Comparison of ENCODE assay signal across 8 cellular contexts in the genomic region with DNA sequence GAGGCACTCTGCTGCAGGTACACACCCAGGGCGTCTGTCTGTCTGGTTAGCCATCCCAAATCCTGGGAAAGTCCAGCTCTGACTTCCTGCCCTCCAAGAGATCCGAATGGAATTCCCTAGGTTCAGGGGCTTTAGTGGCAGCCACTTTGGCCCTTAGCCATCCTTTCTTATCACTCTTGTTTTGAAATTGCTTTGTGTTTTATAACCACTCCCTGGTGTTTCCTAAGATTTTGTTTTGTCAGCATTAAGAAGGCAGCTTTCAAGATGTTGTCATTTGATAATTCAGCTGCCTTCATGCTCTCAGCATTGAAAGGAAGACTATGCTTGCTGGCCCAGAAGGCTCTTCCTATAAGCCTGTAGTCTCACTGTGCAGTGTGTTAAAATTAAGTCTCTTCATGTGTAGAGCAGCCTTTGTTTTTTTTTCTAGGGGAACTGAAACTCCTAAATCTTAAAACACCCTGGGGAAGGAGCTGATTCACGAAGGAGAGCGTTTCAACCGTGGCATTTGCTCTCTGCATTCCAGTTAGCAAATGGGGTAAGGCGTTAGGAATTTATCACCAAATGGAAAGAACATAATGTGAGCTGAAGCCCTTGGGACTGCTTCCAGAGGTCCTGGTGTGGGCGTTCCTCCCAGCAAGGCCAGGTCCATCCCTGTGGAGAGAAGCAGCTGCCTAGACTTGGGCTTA. TPM values are rescaled to one million over a fixed set of nuclear protein-coding genes. Genes with fewer than 3 reads are reported as not detected.
DNase-seq lines count a peak whose midpoint lies in the region; ATAC-seq and TF ChIP-seq lines count a peak whose summit lies in the region.

No MANE protein-coding gene starts in this region.

- no peaks in the 10 kb centered on the region for H3K27me3 ChIP-seq in OCI-LY3 (ENCODE audit: low read depth, low read length)
- no peaks in the 10 kb centered on the region for H3K27me3 ChIP-seq in esophagus (ENCODE audit: control insufficient read depth in 1 of 2, insufficient read depth in 2 of 2, low read length in 2 of 2)
- no peaks in the 10 kb centered on the region for H3K27me3 ChIP-seq in CD8-positive, alpha-beta memory T cell (ENCODE audit: insufficient read depth, low read length, poor library complexity, severe bottlenecking)

- no peak overlapping the region for H3K27ac Mint-ChIP-seq in CD8-positive, alpha-beta memory T cell
- H3K27ac Mint-ChIP-seq in stimulated activated naive CD8-positive, alpha-beta T cell treated with anti-CD3 and anti-CD28 coated beads, Interleukin-15, amount 100 ng/mL, for 72 hours, result no peak overlapping the region

- POLR2A ChIA-PET in CD8-positive, alpha-beta memory T cell (lab: Charles Lee), result no interaction called here

- DNase-seq in GM03348 (ENCODE audit: low spot score), result peak; percentile 88
- no peak for DNase-seq in omental fat pad (ENCODE audit: low spot score)
- no peak for DNase-seq in CD8-positive, alpha-beta memory T cell
- DNase-seq in iPS-NIHi11 (ENCODE audit: low spot score), result no peak
- no peak for DNase-seq in stimulated activated naive CD8-positive, alpha-beta T cell treated with anti-CD3 and anti-CD28 coated beads, Interleukin-15, amount 100 ng/mL, for 72 hours

- H2AFZ ChIP-seq in OCI-LY3 (ENCODE audit: low read depth, low read length), result no peak overlapping the region

- H3K4me3 ChIP-seq in OCI-LY3 (ENCODE audit: low read length) (no peak overlapping the region), esophagus (ENCODE audit: low read depth in 1 of 2, low read length in 2 of 2) (no peak overlapping the region)
- no peak overlapping the region for H3K4me3 ChIP-seq in CD8-positive, alpha-beta memory T cell (ENCODE audit: low read length)

- no peaks in the 10 kb centered on the region for H3K27me3 Mint-ChIP-seq in CD8-positive, alpha-beta memory T cell
- H3K27me3 Mint-ChIP-seq in stimulated activated naive CD8-positive, alpha-beta T cell treated with anti-CD3 and anti-CD28 coated beads, Interleukin-15, amount 100 ng/mL, for 72 hours, result no peaks in the 10 kb centered on the region

- peaks cover 26% of the 10 kb centered on the region for H3K4me1 ChIP-seq in OCI-LY3 (ENCODE audit: low read length)
- H3K4me1 ChIP-seq in esophagus (ENCODE audit: control insufficient read depth in 2 of 2, insufficient read depth in 2 of 2, low read length in 1 of 2), result peaks cover 0 to 3% of the 10 kb centered on the region in 2 donors
- peaks cover 6% of the 10 kb centered on the region for H3K4me1 ChIP-seq in CD8-positive, alpha-beta memory T cell (ENCODE audit: insufficient read depth, low read length)

- no peaks in the 10 kb centered on the region for H3K9me3 Mint-ChIP-seq in CD8-positive, alpha-beta memory T cell
- H3K9me3 Mint-ChIP-seq in stimulated activated naive CD8-positive, alpha-beta T cell treated with anti-CD3 and anti-CD28 coated beads, Interleukin-15, amount 100 ng/mL, for 72 hours, result no peaks in the 10 kb centered on the region

- no peaks in the 10 kb centered on the region for H3K9me3 ChIP-seq in OCI-LY3 (ENCODE audit: insufficient read depth, low read length)
- no peaks in the 10 kb centered on the region for H3K9me3 ChIP-seq in esophagus (ENCODE audit: control insufficient read depth in 2 of 2, insufficient read depth in 1 of 2, low read depth in 1 of 2, low read length in 1 of 2)
- no peaks in the 10 kb centered on the region for H3K9me3 ChIP-seq in CD8-positive, alpha-beta memory T cell (ENCODE audit: low read length)

- H3K9ac ChIP-seq in OCI-LY3 (ENCODE audit: low read length), result no peak overlapping the region

- no peak overlapping the region for H3K4me3 Mint-ChIP-seq in CD8-positive, alpha-beta memory T cell
- H3K4me3 Mint-ChIP-seq in stimulated activated naive CD8-positive, alpha-beta T cell treated with anti-CD3 and anti-CD28 coated beads, Interleukin-15, amount 100 ng/mL, for 72 hours, result no peak overlapping the region

- TF ChIP-seq CTCF in OCI-LY3 (IDR thresholded peaks at IDR 0.05; ENCODE audit: low read depth, low read length) (no peak), omental fat pad (IDR thresholded peaks at IDR 0.05) (no peak)

- peaks cover 45% of the 10 kb centered on the region for H3K36me3 ChIP-seq in OCI-LY3 (replicated peaks; ENCODE audit: low read depth, low read length)
- H3K36me3 ChIP-seq in esophagus (ENCODE audit: control insufficient read depth in 2 of 2, insufficient read depth in 2 of 2, low read length in 1 of 2), result peaks cover 0 to 20% of the 10 kb centered on the region in 2 donors
- peaks cover 27% of the 10 kb centered on the region for H3K36me3 ChIP-seq in CD8-positive, alpha-beta memory T cell (ENCODE audit: insufficient read depth, low read length)

- H3K4me2 ChIP-seq in OCI-LY3 (ENCODE audit: low read length), result peak overlapping the region; percentile 38

- peak overlapping the region; percentile 31 for H3K27ac ChIP-seq in OCI-LY3 (ENCODE audit: low read length)
- H3K27ac ChIP-seq in esophagus (ENCODE audit: low read depth in 2 of 2, low read length in 1 of 2), result peak overlapping the region; percentile 73 to 87
- H3K27ac ChIP-seq in CD8-positive, alpha-beta memory T cell (ENCODE audit: low read depth, low read length), result no peak overlapping the region

- WGBS in esophagus, 2 donors, result 26 to 36% methylated on average over 7 of the region's 7 CpGs

- ATAC-seq in omental fat pad (ENCODE audit: low FRiP score) (peak; percentile 89), GM21515 (IDR thresholded peaks at IDR 0.05; ENCODE audit: unreplicated experiment) (no peak)
- no peak for ATAC-seq in stimulated activated naive CD8-positive, alpha-beta T cell treated with anti-CD3 and anti-CD28 coated beads, Interleukin-15, amount 100 ng/mL, for 72 hours

- H3K36me3 Mint-ChIP-seq in CD8-positive, alpha-beta memory T cell, result peaks cover 7 to 72% (median 23%) of the 10 kb centered on the region in 3 donors

- H3K79me2 ChIP-seq in OCI-LY3 (ENCODE audit: low read length), result no peaks in the 10 kb centered on the region

- peaks cover 19% of the 10 kb centered on the region for H4K20me1 ChIP-seq in OCI-LY3 (ENCODE audit: insufficient read depth, low read length)

- CTCF ChIA-PET in CD8-positive, alpha-beta memory T cell (lab: Charles Lee), result interaction anchor here (2.1 kb wide), 1 partner anchor 20 kb away, joined by 4 read pairs; no protein-coding TSS in a partner anchor

- H3K4me1 Mint-ChIP-seq in CD8-positive, alpha-beta memory T cell, result peaks cover 0 to 8% (median 3%) of the 10 kb centered on the region in 3 donors
- H3K4me1 Mint-ChIP-seq in stimulated activated naive CD8-positive, alpha-beta T cell treated with anti-CD3 and anti-CD28 coated beads, Interleukin-15, amount 100 ng/mL, for 72 hours, result peaks cover 4% of the 10 kb centered on the region

RNA-seq across cellular contexts. Expression of gene CLEC3B, which starts 14.2 kb away (rescaled TPM):
- polyA plus RNA-seq in esophagus, result 10 to 100 TPM in 1 of 2 donors, 1 to 10 TPM in 1; 7.5 to 12.6 TPM
- 100 to 1,000 TPM in 3 of 4 donors, 10 to 100 TPM in 1; 58.9 to 297 (median 125) TPM for total RNA-seq in omental fat pad
- under 1 TPM in 1 of 2 experiments, not detected in 1; 0.24 TPM for total RNA-seq in CD8-positive, alpha-beta memory T cell
- not detected for polyA plus RNA-seq in CD8-positive, alpha-beta memory T cell

RNA-seq across cellular contexts. Expression of gene EXOSC7, which starts 35.9 kb away (rescaled TPM):
- polyA plus RNA-seq in esophagus, result 10 to 100 TPM; 23.5 to 38.7 TPM
- total RNA-seq in omental fat pad, result 10 to 100 TPM; 31.7 to 47.7 (median 39.0) TPM
- total RNA-seq in CD8-positive, alpha-beta memory T cell, result 10 to 100 TPM; 86.4 to 89.6 TPM
- 42.1 TPM for polyA plus RNA-seq in CD8-positive, alpha-beta memory T cell

RNA-seq across cellular contexts. Expression of gene ZDHHC3, which starts 35.9 kb away (rescaled TPM):
- polyA plus RNA-seq in esophagus, result 10 to 100 TPM; 26.0 to 50.1 TPM
- 10 to 100 TPM; 72.0 to 99.8 (median 80.1) TPM for total RNA-seq in omental fat pad
- 10 to 100 TPM; 40.9 to 41.8 TPM for total RNA-seq in CD8-positive, alpha-beta memory T cell
- polyA plus RNA-seq in CD8-positive, alpha-beta memory T cell, result 46.3 TPM

Comparison
In these comparisons a context has a peak if more than half of its experiments do, and no peak if none do; other contexts are left out.
1. RNA of gene CLEC3B, which starts 14.2 kb away (total RNA-seq): 58.9 to 297 TPM in omental fat pad; 0.24 TPM in CD8-positive, alpha-beta memory T cell; every median in the first group is over 10 times any median in the second.